21 cellular contexts compared by ENCODE assay signal in the genomic region with DNA sequence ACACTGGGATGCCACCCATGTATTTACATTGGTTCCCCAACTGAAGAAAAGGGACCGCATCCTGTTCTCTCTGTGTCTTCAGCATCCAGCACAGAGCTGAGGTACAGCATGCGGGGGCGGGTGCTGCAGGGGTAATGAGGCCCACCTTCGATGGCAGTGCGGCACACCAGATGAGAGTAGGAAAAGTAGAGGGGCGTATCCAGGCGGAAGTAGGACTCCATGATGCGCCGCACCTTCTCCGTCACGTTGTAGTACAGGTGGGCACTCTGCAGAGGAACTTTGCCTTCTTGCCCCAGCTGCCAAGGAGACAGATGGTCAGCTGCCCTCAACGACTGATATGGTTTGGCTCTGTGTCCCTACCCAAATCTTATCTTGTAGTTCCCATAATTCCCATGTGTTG. TPM values are rescaled to one million over a fixed set of nuclear protein-coding genes. Genes with fewer than 3 reads are reported as not detected.
DNase-seq lines count a peak whose midpoint lies in the region; ATAC-seq and TF ChIP-seq lines count a peak whose summit lies in the region.
"Had no signal": no experiment of that assay in that cellular context is flagged by ENCODE, and none has a peak within 500 bp of the region (broad histone marks: within the 10 kb centered on the region; RNA-seq: fewer than 3 reads in every experiment).

No MANE protein-coding gene starts in this region.

- H3K9me3 Mint-ChIP-seq in activated T-cell treated with anti-CD3 and anti-CD28 coated beads, Interleukin-2, amount 50 U/mL, for 24 hours = no peaks in the 10 kb centered on the region
- peaks cover 8% of the 10 kb centered on the region for H3K9me3 Mint-ChIP-seq in dendritic cell treated with granulocyte-macrophage colony-stimulating factor and Interleukin-4, amounts not matched to agents 40 ng/mL and 50 ng/mL, for 4 days
- H3K9me3 Mint-ChIP-seq in nephron progenitor cell = peaks cover 24% of the 10 kb centered on the region
- H3K9me3 Mint-ChIP-seq: CD4-positive, alpha-beta memory T cell had no signal

- no peak for TF ChIP-seq EP300 in stomach (IDR thresholded peaks at IDR 0.05)

- no peaks in the 10 kb centered on the region for H3K4me1 Mint-ChIP-seq in activated T-cell treated with anti-CD3 and anti-CD28 coated beads, Interleukin-2, amount 50 U/mL, for 24 hours (ENCODE audit: low read depth)
- H3K4me1 Mint-ChIP-seq in dendritic cell treated with granulocyte-macrophage colony-stimulating factor and Interleukin-4, amounts not matched to agents 40 ng/mL and 50 ng/mL, for 4 days (ENCODE audit: low read depth) = peaks cover 38% of the 10 kb centered on the region
- H3K4me1 Mint-ChIP-seq in nephron progenitor cell = no peaks in the 10 kb centered on the region
- H3K4me1 Mint-ChIP-seq: GM23338 had no signal

- H3K27ac Mint-ChIP-seq in activated T-cell treated with anti-CD3 and anti-CD28 coated beads, Interleukin-2, amount 50 U/mL, for 24 hours = no peak overlapping the region
- H3K27ac Mint-ChIP-seq in dendritic cell treated with granulocyte-macrophage colony-stimulating factor and Interleukin-4, amounts not matched to agents 40 ng/mL and 50 ng/mL, for 4 days = peak overlapping the region; percentile 79
- H3K27ac Mint-ChIP-seq in nephron progenitor cell = peak overlapping the region; percentile 50
- H3K27ac Mint-ChIP-seq: CD4-positive, alpha-beta memory T cell; GM23338 had no signal

- DNase-seq in activated T-cell treated with anti-CD3 and anti-CD28 coated beads, Interleukin-2, amount 50 U/mL, for 24 hours = peak; percentile 9
- no peak for DNase-seq in activated T-cell treated with anti-CD3 and anti-CD28 coated beads for 4 hours
- DNase-seq in nephron progenitor cell = no peak
- peak; percentile 17 for DNase-seq in stomach
- no peak for DNase-seq in activated CD8-positive, alpha-beta memory T cell treated with anti-CD3 and anti-CD28 coated beads, Interleukin-2, amount 50 U/mL, for 4 hours
- DNase-seq in stimulated activated CD4-positive, alpha-beta T cell treated with anti-CD3 and anti-CD28 coated beads, Interleukin-2, amount 100 ng/mL, for 24 hours = no peak
- DNase-seq: AML-193; CD4-positive, alpha-beta memory T cell; DMS79 treated with DMSO at 0.1 percent for 48 hours; GF-D8; H7 had no signal

- no peak for TF ChIP-seq POLR2A in stomach (IDR thresholded peaks at IDR 0.05)

- no peak overlapping the region for H3K4me3 ChIP-seq in stomach
- H3K4me3 ChIP-seq: A549, GM12878, GM23338 had no signal

- no peaks in the 10 kb centered on the region for H3K9me3 ChIP-seq in stomach
- H3K9me3 ChIP-seq: A549 had no signal

- H3K36me3 ChIP-seq in stomach = peaks cover 31 to 87% (median 84%) of the 10 kb centered on the region in 4 donors

- no peaks in the 10 kb centered on the region for H3K27me3 ChIP-seq in stomach

- intact Hi-C loops in dendritic cell treated with granulocyte-macrophage colony-stimulating factor and Interleukin-4, amounts not matched to agents 40 ng/mL and 50 ng/mL, for 4 days (cut with micrococcal nuclease) = no loop called here
- intact Hi-C loops in stomach (cut with DNase I; ENCODE audit: low total_unique reads) = no loop called here

- WGBS in stomach, 5 donors = 90 to 95% (median 94%) methylated on average over 10 to 12 of the region's 12 CpGs

- H3K27me3 Mint-ChIP-seq in activated T-cell treated with anti-CD3 and anti-CD28 coated beads, Interleukin-2, amount 50 U/mL, for 24 hours = no peaks in the 10 kb centered on the region
- H3K27me3 Mint-ChIP-seq in dendritic cell treated with granulocyte-macrophage colony-stimulating factor and Interleukin-4, amounts not matched to agents 40 ng/mL and 50 ng/mL, for 4 days = no peaks in the 10 kb centered on the region
- no peaks in the 10 kb centered on the region for H3K27me3 Mint-ChIP-seq in nephron progenitor cell (ENCODE audit: low read depth, poor library complexity)
- H3K27me3 Mint-ChIP-seq: CD4-positive, alpha-beta memory T cell had no signal

- peaks cover 0 to 7% (median 2%) of the 10 kb centered on the region in 4 donors for H3K4me1 ChIP-seq in stomach
- H3K4me1 ChIP-seq: A549 had no signal

- H3K36me3 Mint-ChIP-seq in activated T-cell treated with anti-CD3 and anti-CD28 coated beads, Interleukin-2, amount 50 U/mL, for 24 hours (ENCODE audit: low read depth) = peaks cover 85% of the 10 kb centered on the region
- peaks cover 84% of the 10 kb centered on the region for H3K36me3 Mint-ChIP-seq in dendritic cell treated with granulocyte-macrophage colony-stimulating factor and Interleukin-4, amounts not matched to agents 40 ng/mL and 50 ng/mL, for 4 days (ENCODE audit: low read depth)
- H3K36me3 Mint-ChIP-seq in nephron progenitor cell (ENCODE audit: low read depth) = peaks cover 70% of the 10 kb centered on the region

- no peak for TF ChIP-seq CTCF in nephron progenitor cell (IDR thresholded peaks at IDR 0.05)
- TF ChIP-seq CTCF in stomach (IDR thresholded peaks at IDR 0.05) = no peak

- H3K4me3 Mint-ChIP-seq in activated T-cell treated with anti-CD3 and anti-CD28 coated beads, Interleukin-2, amount 50 U/mL, for 24 hours = no peak overlapping the region
- H3K4me3 Mint-ChIP-seq in dendritic cell treated with granulocyte-macrophage colony-stimulating factor and Interleukin-4, amounts not matched to agents 40 ng/mL and 50 ng/mL, for 4 days = no peak overlapping the region
- no peak overlapping the region for H3K4me3 Mint-ChIP-seq in nephron progenitor cell
- H3K4me3 Mint-ChIP-seq: CD4-positive, alpha-beta memory T cell; GM23338 had no signal

- no peak overlapping the region for H3K27ac ChIP-seq in stomach
- H3K27ac ChIP-seq: 22Rv1, A549, C4-2B, HL-60 had no signal

- no peak for ATAC-seq in HG03565 (IDR thresholded peaks at IDR 0.05; ENCODE audit: unreplicated experiment)
- ATAC-seq: A549, GM12878, GM23338 had no signal

RNA-seq across cellular contexts. Expression of a gene that starts 10.0 kb away (rescaled TPM):
- total RNA-seq in stomach = under 1 TPM in 1 of 5 donors, not detected in 4; 0.37 TPM
- not detected for polyA plus RNA-seq in stomach
- total RNA-seq: CD4-positive, alpha-beta memory T cell; GM12878; HT1080 had no signal
- polyA plus RNA-seq: BJ; CD4-positive, alpha-beta memory T cell; GM12878 had no signal

RNA-seq across cellular contexts. Expression of a gene that starts 16.8 kb away (rescaled TPM):
- total RNA-seq in stomach = 10 to 100 TPM; 17.8 to 78.2 (median 43.0) TPM
- polyA plus RNA-seq in stomach = 10 to 100 TPM in 2 of 3 donors, 1 to 10 TPM in 1; 5.0 to 18.2 (median 13.4) TPM

RNA-seq across cellular contexts. Expression of a gene that starts 17.0 kb away (rescaled TPM):
- total RNA-seq in stomach = 1 to 10 TPM in 2 of 5 donors, under 1 TPM in 1, not detected in 2; 0.89 to 6.7 (median 6.1) TPM
- 1 to 10 TPM; 3.9 to 6.0 (median 4.1) TPM for polyA plus RNA-seq in stomach

RNA-seq across cellular contexts. Expression of a gene that starts 34.8 kb away (rescaled TPM):
- total RNA-seq in stomach = under 1 TPM in 1 of 5 donors, not detected in 4; 0.55 TPM
- polyA plus RNA-seq in stomach = under 1 TPM in 1 of 3 donors, not detected in 2; 0.03 TPM
- total RNA-seq: HT1080 had no signal
- polyA plus RNA-seq: BJ; CD4-positive, alpha-beta memory T cell had no signal

Comparison
In these comparisons a context has a peak if more than half of its experiments do, and no peak if none do; other contexts are left out.
1. DNase-seq: peak in activated T-cell treated with anti-CD3 and anti-CD28 coated beads, Interleukin-2, amount 50 U/mL, for 24 hours (single experiment) and stomach (single experiment); none in activated T-cell treated with anti-CD3 and anti-CD28 coated beads for 4 hours (single experiment), nephron progenitor cell (single experiment), activated CD8-positive, alpha-beta memory T cell treated with anti-CD3 and anti-CD28 coated beads, Interleukin-2, amount 50 U/mL, for 4 hours (single experiment) and stimulated activated CD4-positive, alpha-beta T cell treated with anti-CD3 and anti-CD28 coated beads, Interleukin-2, amount 100 ng/mL, for 24 hours (0 of 2).